In the genomic region with DNA sequence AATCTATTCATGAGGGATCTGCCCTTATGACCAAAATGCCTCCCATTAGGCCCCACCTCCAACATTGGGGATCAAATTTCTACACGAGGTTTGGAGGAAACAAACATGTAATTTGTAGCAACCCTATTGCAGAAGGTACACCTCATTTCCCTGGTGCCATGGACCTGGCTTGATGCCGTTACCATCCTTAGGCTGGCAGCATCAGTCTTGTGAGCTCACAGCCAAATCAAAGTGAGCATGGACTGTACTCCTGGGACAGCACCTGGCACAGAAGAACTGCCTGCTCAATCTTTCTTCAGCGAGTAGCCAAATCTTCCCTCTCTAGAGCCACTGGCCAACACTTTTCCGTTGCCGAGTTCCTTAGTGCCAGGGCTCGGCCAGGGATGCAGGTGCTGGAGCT, we compare ENCODE assay signal across 1 cellular context.
TF ChIP-seq lines count a peak whose summit lies in the region.

No MANE protein-coding gene starts in this region.

TF ChIP-seq in HepG2, 621 proteins besides CTCF, POLR2A, EP300 and RAD21:
- TF ChIP-seq, protein P1, sequence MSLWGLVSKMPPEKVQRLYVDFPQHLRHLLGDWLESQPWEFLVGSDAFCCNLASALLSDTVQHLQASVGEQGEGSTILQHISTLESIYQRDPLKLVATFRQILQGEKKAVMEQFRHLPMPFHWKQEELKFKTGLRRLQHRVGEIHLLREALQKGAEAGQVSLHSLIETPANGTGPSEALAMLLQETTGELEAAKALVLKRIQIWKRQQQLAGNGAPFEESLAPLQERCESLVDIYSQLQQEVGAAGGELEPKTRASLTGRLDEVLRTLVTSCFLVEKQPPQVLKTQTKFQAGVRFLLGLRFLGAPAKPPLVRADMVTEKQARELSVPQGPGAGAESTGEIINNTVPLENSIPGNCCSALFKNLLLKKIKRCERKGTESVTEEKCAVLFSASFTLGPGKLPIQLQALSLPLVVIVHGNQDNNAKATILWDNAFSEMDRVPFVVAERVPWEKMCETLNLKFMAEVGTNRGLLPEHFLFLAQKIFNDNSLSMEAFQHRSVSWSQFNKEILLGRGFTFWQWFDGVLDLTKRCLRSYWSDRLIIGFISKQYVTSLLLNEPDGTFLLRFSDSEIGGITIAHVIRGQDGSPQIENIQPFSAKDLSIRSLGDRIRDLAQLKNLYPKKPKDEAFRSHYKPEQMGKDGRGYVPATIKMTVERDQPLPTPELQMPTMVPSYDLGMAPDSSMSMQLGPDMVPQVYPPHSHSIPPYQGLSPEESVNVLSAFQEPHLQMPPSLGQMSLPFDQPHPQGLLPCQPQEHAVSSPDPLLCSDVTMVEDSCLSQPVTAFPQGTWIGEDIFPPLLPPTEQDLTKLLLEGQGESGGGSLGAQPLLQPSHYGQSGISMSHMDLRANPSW (CRISPR knock-in tag; IDR thresholded peaks at IDR 0.05; ENCODE audit: borderline replicate concordance) = no peak
- TF ChIP-seq, protein P2, sequence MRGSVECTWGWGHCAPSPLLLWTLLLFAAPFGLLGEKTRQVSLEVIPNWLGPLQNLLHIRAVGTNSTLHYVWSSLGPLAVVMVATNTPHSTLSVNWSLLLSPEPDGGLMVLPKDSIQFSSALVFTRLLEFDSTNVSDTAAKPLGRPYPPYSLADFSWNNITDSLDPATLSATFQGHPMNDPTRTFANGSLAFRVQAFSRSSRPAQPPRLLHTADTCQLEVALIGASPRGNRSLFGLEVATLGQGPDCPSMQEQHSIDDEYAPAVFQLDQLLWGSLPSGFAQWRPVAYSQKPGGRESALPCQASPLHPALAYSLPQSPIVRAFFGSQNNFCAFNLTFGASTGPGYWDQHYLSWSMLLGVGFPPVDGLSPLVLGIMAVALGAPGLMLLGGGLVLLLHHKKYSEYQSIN (CRISPR knock-in tag; IDR thresholded peaks at IDR 0.05; ENCODE audit: borderline replicate concordance) = no peak
- no peak for TF ChIP-seq ZNF260 (CRISPR knock-in tag; IDR thresholded peaks at IDR 0.05; ENCODE audit: borderline replicate concordance, low read depth)
- TF ChIP-seq TAF1 (CRISPR knock-in tag; IDR thresholded peaks at IDR 0.05) = no peak
- no peak for TF ChIP-seq ZNF652 (CRISPR knock-in tag; IDR thresholded peaks at IDR 0.05; ENCODE audit: borderline replicate concordance, low read depth)
- TF ChIP-seq HNRNPH1 (optimal IDR thresholded peaks at IDR 0.05; ENCODE audit: low read depth, low read length) = no peak
- TF ChIP-seq, protein P3, sequence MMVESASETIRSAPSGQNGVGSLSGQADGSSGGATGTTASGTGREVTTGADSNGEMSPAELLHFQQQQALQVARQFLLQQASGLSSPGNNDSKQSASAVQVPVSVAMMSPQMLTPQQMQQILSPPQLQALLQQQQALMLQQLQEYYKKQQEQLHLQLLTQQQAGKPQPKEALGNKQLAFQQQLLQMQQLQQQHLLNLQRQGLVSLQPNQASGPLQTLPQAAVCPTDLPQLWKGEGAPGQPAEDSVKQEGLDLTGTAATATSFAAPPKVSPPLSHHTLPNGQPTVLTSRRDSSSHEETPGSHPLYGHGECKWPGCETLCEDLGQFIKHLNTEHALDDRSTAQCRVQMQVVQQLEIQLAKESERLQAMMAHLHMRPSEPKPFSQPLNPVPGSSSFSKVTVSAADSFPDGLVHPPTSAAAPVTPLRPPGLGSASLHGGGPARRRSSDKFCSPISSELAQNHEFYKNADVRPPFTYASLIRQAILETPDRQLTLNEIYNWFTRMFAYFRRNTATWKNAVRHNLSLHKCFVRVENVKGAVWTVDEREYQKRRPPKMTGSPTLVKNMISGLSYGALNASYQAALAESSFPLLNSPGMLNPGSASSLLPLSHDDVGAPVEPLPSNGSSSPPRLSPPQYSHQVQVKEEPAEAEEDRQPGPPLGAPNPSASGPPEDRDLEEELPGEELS (CRISPR knock-in tag; IDR thresholded peaks at IDR 0.05) = no peak
TF ChIP-seq in HepG2: peak in this region for 0.
